In the genomic region with DNA sequence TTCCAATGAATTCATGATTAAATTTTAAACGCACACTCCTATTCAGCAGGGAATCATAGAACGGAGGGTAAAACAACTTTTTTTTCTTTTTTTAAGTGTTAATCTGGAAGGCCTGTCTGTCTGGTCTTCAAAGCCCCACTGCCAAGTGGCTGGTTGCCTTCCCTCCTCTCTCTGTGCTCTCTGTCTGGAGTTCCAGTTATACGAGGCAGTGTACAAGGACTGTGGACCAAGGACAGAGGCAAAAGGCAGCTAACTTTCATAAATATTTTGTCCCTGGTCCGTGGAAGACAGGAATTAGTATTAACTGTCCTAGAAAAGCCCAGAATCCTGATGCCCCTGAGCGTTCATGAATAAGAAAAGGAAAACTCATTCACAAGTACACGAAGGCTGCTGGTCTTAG, we compare ENCODE assay signal across 28 cellular contexts.
"Had no signal": no experiment of that assay in that cellular context is flagged by ENCODE, and none has a peak within 500 bp of the region (broad histone marks: within the 10 kb centered on the region; RNA-seq: fewer than 3 reads in every experiment).

No MANE protein-coding gene starts in this region.

- H3K36me3 Mint-ChIP-seq: stimulated activated effector memory CD8-positive, alpha-beta T cell treated with anti-CD3 and anti-CD28 coated beads, Interleukin-12 subunit alpha, Interleukin-12 subunit beta, amount 100 ng/mL, for 72 hours; stimulated activated memory B cell treated with anti-CD40 and anti-IgM and Interleukin-4, amounts not matched to agents 10 μg/mL and 1 μg/mL and 100 μg/mL, for 72 hours; stimulated activated naive B cell treated with anti-CD40 and anti-IgM and Interleukin-4, amounts not matched to agents 10 μg/mL and 1 μg/mL and 100 μg/mL, for 72 hours; type B pancreatic cell had no signal

- H3K27me3 Mint-ChIP-seq: stimulated activated memory B cell treated with anti-CD40 and anti-IgM and Interleukin-4, amounts not matched to agents 10 μg/mL and 1 μg/mL and 100 μg/mL, for 72 hours; stimulated activated naive CD8-positive, alpha-beta T cell treated with anti-CD3 and anti-CD28 coated beads, Interleukin-15, amount 100 ng/mL, for 72 hours had no signal

- H3K9me3 ChIP-seq: suprapubic skin, testis, thoracic aorta, thyroid gland, tibial artery, tibial nerve, transverse colon, upper lobe of left lung, upper lobe of right lung, uterus, vagina had no signal

- H3K27ac ChIP-seq: suprapubic skin, testis, thoracic aorta, thyroid gland, tibial artery, tibial nerve, transverse colon, upper lobe of left lung, upper lobe of right lung, uterus, vagina had no signal

- FAIRE-seq: urothelium cell line had no signal

- H3K9me3 Mint-ChIP-seq: stimulated activated effector memory CD8-positive, alpha-beta T cell treated with anti-CD3 and anti-CD28 coated beads, Interleukin-12 subunit alpha, Interleukin-12 subunit beta, amount 100 ng/mL, for 72 hours; stimulated activated memory B cell treated with anti-CD40 and anti-IgM and Interleukin-4, amounts not matched to agents 10 μg/mL and 1 μg/mL and 100 μg/mL, for 72 hours; stimulated activated naive B cell treated with anti-CD40 and anti-IgM and Interleukin-4, amounts not matched to agents 10 μg/mL and 1 μg/mL and 100 μg/mL, for 72 hours; stimulated activated naive CD8-positive, alpha-beta T cell treated with anti-CD3 and anti-CD28 coated beads, Interleukin-15, amount 100 ng/mL, for 72 hours; stimulated activated naive CD8-positive, alpha-beta T cell treated with anti-CD3 and anti-CD28 coated beads, Interleukin-15, Interleukin-2, amounts not matched to agents 100 ng/mL and 50 ng/mL, for 24 hours; type B pancreatic cell had no signal

- DNase-seq: stimulated activated CD4-positive, alpha-beta T cell treated with anti-CD3 and anti-CD28 coated beads, Interleukin-2, amount 100 ng/mL, for 48 hours; stimulated activated CD4-positive, alpha-beta T cell treated with anti-CD3 and anti-CD28 coated beads, Interleukin-4, amount 100 ng/mL, for 1 hour; stimulated activated CD4-positive, alpha-beta T cell treated with anti-CD3 and anti-CD28 coated beads, Interleukin-4, amount 100 ng/mL, for 24 hours; stimulated activated CD4-positive, alpha-beta T cell treated with anti-CD3 and anti-CD28 coated beads, Interleukin-4, amount 100 ng/mL, for 4 hours; stimulated activated CD8-positive, alpha-beta memory T cell treated with anti-CD3 and anti-CD28 coated beads, Interleukin-4, amount 100 ng/mL, for 48 hours; stimulated activated naive B cell treated with anti-CD40 and anti-IgM and Interleukin-4, amounts not matched to agents 10 μg/mL and 1 μg/mL and 100 μg/mL, for 72 hours; stimulated activated naive CD4-positive, alpha-beta T cell; stimulated activated naive CD4-positive, alpha-beta T cell treated with Interleukin-2 at 50 U/mL for 16 hours; stimulated activated naive CD8-positive, alpha-beta T cell treated with anti-CD3 and anti-CD28 coated beads, Interleukin-15, amount 100 ng/mL, for 72 hours; stimulated activated naive CD8-positive, alpha-beta T cell treated with anti-CD3 and anti-CD28 coated beads, Interleukin-15, Interleukin-2, amounts not matched to agents 100 U/mL and 50 U/mL, for 24 hours; substantia nigra; testis; thyroid gland; tibial artery; transverse colon; trophoblast cell; upper lobe of left lung; upper lobe of right lung; uterus had no signal

- H3K4me3 ChIP-seq: suprapubic skin, testis, thoracic aorta, thyroid gland, tibial artery, tibial nerve, transverse colon, upper lobe of left lung, upper lobe of right lung, uterus, vagina had no signal

- H3K4me3 Mint-ChIP-seq: stimulated activated effector memory CD8-positive, alpha-beta T cell treated with anti-CD3 and anti-CD28 coated beads, Interleukin-12 subunit alpha, Interleukin-12 subunit beta, amount 100 ng/mL, for 72 hours; stimulated activated memory B cell treated with anti-CD40 and anti-IgM and Interleukin-4, amounts not matched to agents 10 μg/mL and 1 μg/mL and 100 μg/mL, for 72 hours; stimulated activated naive B cell treated with anti-CD40 and anti-IgM and Interleukin-4, amounts not matched to agents 10 μg/mL and 1 μg/mL and 100 μg/mL, for 72 hours; stimulated activated naive CD8-positive, alpha-beta T cell treated with anti-CD3 and anti-CD28 coated beads, Interleukin-15, amount 100 ng/mL, for 72 hours; stimulated activated naive CD8-positive, alpha-beta T cell treated with anti-CD3 and anti-CD28 coated beads, Interleukin-15, Interleukin-2, amounts not matched to agents 100 ng/mL and 50 ng/mL, for 24 hours; type B pancreatic cell had no signal

- H3K27me3 ChIP-seq: suprapubic skin, testis, thyroid gland, tibial artery, tibial nerve, transverse colon, upper lobe of left lung, upper lobe of right lung, uterus, vagina had no signal

- H3K4me1 Mint-ChIP-seq: stimulated activated effector memory CD8-positive, alpha-beta T cell treated with anti-CD3 and anti-CD28 coated beads, Interleukin-12 subunit alpha, Interleukin-12 subunit beta, amount 100 ng/mL, for 72 hours; stimulated activated naive B cell treated with anti-CD40 and anti-IgM and Interleukin-4, amounts not matched to agents 10 μg/mL and 1 μg/mL and 100 μg/mL, for 72 hours; stimulated activated naive CD8-positive, alpha-beta T cell treated with anti-CD3 and anti-CD28 coated beads, Interleukin-15, amount 100 ng/mL, for 72 hours had no signal

- ATAC-seq: stimulated activated effector memory CD8-positive, alpha-beta T cell treated with anti-CD3 and anti-CD28 coated beads, Interleukin-12 subunit alpha, Interleukin-12 subunit beta, amount 100 ng/mL, for 72 hours; stimulated activated memory B cell treated with anti-CD40 and anti-IgM and Interleukin-4, amounts not matched to agents 10 μg/mL and 1 μg/mL and 100 μg/mL, for 72 hours; stimulated activated naive B cell treated with anti-CD40 and anti-IgM and Interleukin-4, amounts not matched to agents 10 μg/mL and 1 μg/mL and 100 μg/mL, for 72 hours; stimulated activated naive CD8-positive, alpha-beta T cell treated with anti-CD3 and anti-CD28 coated beads, Interleukin-15, amount 100 ng/mL, for 72 hours; stimulated activated naive CD8-positive, alpha-beta T cell treated with anti-CD3 and anti-CD28 coated beads, Interleukin-15, Interleukin-2, amounts not matched to agents 100 U/mL and 50 U/mL, for 24 hours; upper lobe of right lung had no signal

- H3K4me1 ChIP-seq: testis, tibial artery, transverse colon, upper lobe of left lung, uterus had no signal

- H3K27ac Mint-ChIP-seq: stimulated activated effector memory CD8-positive, alpha-beta T cell treated with anti-CD3 and anti-CD28 coated beads, Interleukin-12 subunit alpha, Interleukin-12 subunit beta, amount 100 ng/mL, for 72 hours; stimulated activated memory B cell treated with anti-CD40 and anti-IgM and Interleukin-4, amounts not matched to agents 10 μg/mL and 1 μg/mL and 100 μg/mL, for 72 hours; stimulated activated naive B cell treated with anti-CD40 and anti-IgM and Interleukin-4, amounts not matched to agents 10 μg/mL and 1 μg/mL and 100 μg/mL, for 72 hours; stimulated activated naive CD8-positive, alpha-beta T cell treated with anti-CD3 and anti-CD28 coated beads, Interleukin-15, amount 100 ng/mL, for 72 hours; stimulated activated naive CD8-positive, alpha-beta T cell treated with anti-CD3 and anti-CD28 coated beads, Interleukin-15, Interleukin-2, amounts not matched to agents 100 ng/mL and 50 ng/mL, for 24 hours; type B pancreatic cell had no signal

- H3K36me3 ChIP-seq: suprapubic skin, thoracic aorta, thyroid gland, tibial artery, tibial nerve, transverse colon, upper lobe of left lung, upper lobe of right lung, uterus, vagina had no signal
